ENCODE assay signal across 21 cellular contexts in the genomic region with DNA sequence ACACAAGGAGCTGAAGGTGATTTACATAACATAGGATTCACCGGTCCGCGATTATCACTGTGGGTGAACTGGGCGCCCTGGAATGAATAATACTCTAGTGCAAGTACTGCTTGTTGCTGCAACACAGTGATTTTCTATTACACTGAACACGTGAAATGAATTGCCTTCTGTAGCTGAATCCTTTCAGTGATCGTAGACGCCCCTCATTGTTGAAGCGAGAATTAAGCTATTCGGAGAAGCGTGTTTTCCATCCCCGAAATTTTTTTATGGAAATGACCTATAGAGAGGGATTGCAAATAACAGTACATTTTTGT. TPM values are rescaled to one million over a fixed set of nuclear protein-coding genes. Genes with fewer than 3 reads are reported as not detected.
DNase-seq lines count a peak whose midpoint lies in the region; TF ChIP-seq lines count a peak whose summit lies in the region.
"Had no signal": no experiment of that assay in that cellular context is flagged by ENCODE, and none has a peak within 500 bp of the region (broad histone marks: within the 10 kb centered on the region; RNA-seq: fewer than 3 reads in every experiment).

No MANE protein-coding gene starts in this region.

- peaks cover 2% of the 10 kb centered on the region for H3K36me3 Mint-ChIP-seq in neural crest cell (ENCODE audit: low read depth)
- H3K36me3 Mint-ChIP-seq: immature natural killer cell had no signal

- H3K27me3 ChIP-seq in BJ (ENCODE audit: control insufficient read depth, insufficient read depth, low read length) (no peaks in the 10 kb centered on the region), HUES64 (ENCODE audit: insufficient read depth, low read length) (peaks cover 65% of the 10 kb centered on the region), adrenal gland (no peaks in the 10 kb centered on the region)

- DNase-seq in BJ (ENCODE audit: low read depth) (no peak), fibroblast of mammary gland (ENCODE audit: low read depth) (peak; percentile 46), neural crest cell (ENCODE audit: low read depth, low spot score) (no peak), adrenal gland (no peak), NCI-H1417 treated with DMSO at 0.1 percent for 48 hours (lab: John Stamatoyannopoulos, UW) (no peak), globus pallidus (ENCODE audit: low spot score) (no peak)
- no peak for DNase-seq in activated effector memory CD4-positive, alpha-beta T cell treated with Interleukin-2 at 50 U/mL for 16 hours
- DNase-seq: activated CD4-positive, alpha-beta T cell treated with anti-CD3 and anti-CD28 coated beads for 4 hours; activated CD8-positive, alpha-beta memory T cell treated with anti-CD3 and anti-CD28 coated beads, Interleukin-2, amount 10 ng/mL, durations not matched to agents 7 days and 5 days; DMS 273 treated with DMSO at 0.1 percent for 48 hours; immature natural killer cell; naive B cell; NCI-H187 treated with DMSO at 0.1 percent for 48 hours; NCI-H345; stimulated activated CD4-positive, alpha-beta T cell treated with anti-CD3 and anti-CD28 coated beads, Interleukin-4, amount 100 ng/mL, for 4 hours had no signal

- intact Hi-C loops in adrenal gland (cut with DNase I) = no loop called here

- no peaks in the 10 kb centered on the region for H3K9me3 Mint-ChIP-seq in neural crest cell
- H3K9me3 Mint-ChIP-seq: activated T-helper 2 cell treated with anti-CD3 and anti-CD28 coated beads, Interferon-gamma antibody, Interleukin-2, Interleukin-4, amounts not matched to agents 10 μg/mL and 5 μg/mL and 100 μg/mL, durations not matched to agents 14 hours and 24 hours and 36 hours; dendritic cell treated with granulocyte-macrophage colony-stimulating factor and Interleukin-4, amounts not matched to agents 40 ng/mL and 50 ng/mL, for 4 days had no signal

- peaks cover 84% of the 10 kb centered on the region for H3K27me3 Mint-ChIP-seq in neural crest cell (ENCODE audit: low read depth)

- peaks cover 39% of the 10 kb centered on the region for H3K4me1 Mint-ChIP-seq in neural crest cell

- H3K27ac ChIP-seq in HUES64 (ENCODE audit: low read depth, low read length) (no peak overlapping the region), adrenal gland (peak overlapping the region in 1 of 5 donors; percentile 63)
- H3K27ac ChIP-seq: cardiac muscle cell had no signal

- no peaks in the 10 kb centered on the region for H3K9me3 ChIP-seq in HUES64 (ENCODE audit: insufficient read depth, low read depth, low read length)
- no peaks in the 10 kb centered on the region for H3K9me3 ChIP-seq in adrenal gland (replicated peaks in 1 of 3)

- H3K4me1 ChIP-seq in HUES64 (ENCODE audit: insufficient read depth, low read length) (peaks cover 31% of the 10 kb centered on the region), adrenal gland (replicated peaks in 1 of 2) (no peaks in the 10 kb centered on the region)

- TF ChIP-seq CTCF in BJ (IDR thresholded peaks at IDR 0.05; ENCODE audit: insufficient read depth, low read depth, low read length) (no peak), fibroblast of mammary gland (conservative IDR thresholded peaks at IDR 0.05; ENCODE audit: control insufficient read depth, insufficient read depth, low read depth, low read length) (no peak), neural crest cell (conservative IDR thresholded peaks at IDR 0.05) (no peak), adrenal gland (IDR thresholded peaks at IDR 0.05) (no peak)

- H3K4me3 ChIP-seq in BJ (ENCODE audit: low read depth, low read length) = peak overlapping the region; percentile 94
- peak overlapping the region; percentile 50 for H3K4me3 ChIP-seq in HUES64 (ENCODE audit: low read length)
- H3K4me3 ChIP-seq in fibroblast of mammary gland (ENCODE audit: control insufficient read depth, low read depth, low read length) = peak overlapping the region; percentile 38
- H3K4me3 ChIP-seq in adrenal gland = no peak overlapping the region
- H3K4me3 ChIP-seq: cardiac muscle cell had no signal

- no peak overlapping the region for H3K9ac ChIP-seq in HUES64 (ENCODE audit: low read depth, low read length)

- no peak for TF ChIP-seq POLR2A in adrenal gland (IDR thresholded peaks at IDR 0.05)

- 9% methylated on average over 11 of the region's 11 CpGs for WGBS in HUES64
- 76 to 94% (median 81%) methylated on average over 11 of the region's 11 CpGs for WGBS in adrenal gland, 4 donors

- H3K36me3 ChIP-seq in BJ (ENCODE audit: control insufficient read depth, insufficient read depth, low read length) = no peaks in the 10 kb centered on the region
- H3K36me3 ChIP-seq in HUES64 (ENCODE audit: insufficient read depth, low read length) = no peaks in the 10 kb centered on the region
- H3K36me3 ChIP-seq in adrenal gland (replicated peaks in 1 of 2) = no peaks in the 10 kb centered on the region
- H3K36me3 ChIP-seq: cardiac muscle cell had no signal

- H3K4me3 Mint-ChIP-seq in neural crest cell = peak overlapping the region; percentile 0
- H3K4me3 Mint-ChIP-seq: activated CD8-positive, alpha-beta memory T cell treated with anti-CD3 and anti-CD28 coated beads, Interleukin-2, amount 10 ng/mL, durations not matched to agents 7 days and 5 days; dendritic cell treated with granulocyte-macrophage colony-stimulating factor and Interleukin-4, amounts not matched to agents 40 ng/mL and 50 ng/mL, for 4 days; immature natural killer cell had no signal

- CTCF ChIA-PET in BJ (lab: Yijun Ruan, JAX) = interaction anchor here (2.0 to 3.2 kb wide), 3 partner anchors 10 to 242 kb away, joined by 4 to 14 read pairs (median 6); no protein-coding TSS in a partner anchor

- POLR2A ChIA-PET in BJ (lab: Charles Lee) = interaction anchor here (0.7 to 1.6 kb wide), 2 partner anchors 26 to 234 kb away, joined by 14 to 21 read pairs; no protein-coding TSS in a partner anchor

- no peak overlapping the region for H3K27ac Mint-ChIP-seq in neural crest cell (ENCODE audit: unreplicated experiment)
- H3K27ac Mint-ChIP-seq: activated CD8-positive, alpha-beta memory T cell treated with anti-CD3 and anti-CD28 coated beads, Interleukin-2, amount 10 ng/mL, durations not matched to agents 7 days and 5 days; activated T-helper 2 cell treated with anti-CD3 and anti-CD28 coated beads, Interferon-gamma antibody, Interleukin-2, Interleukin-4, amounts not matched to agents 10 μg/mL and 5 μg/mL and 100 μg/mL, durations not matched to agents 14 hours and 24 hours and 36 hours; dendritic cell treated with granulocyte-macrophage colony-stimulating factor and Interleukin-4, amounts not matched to agents 40 ng/mL and 50 ng/mL, for 4 days; immature natural killer cell had no signal

RNA-seq across cellular contexts. Expression of a gene that starts 2.7 kb away (rescaled TPM):
- polyA plus RNA-seq in BJ (2011; rRNA removed) (65.6 and 67.9 TPM in 2 replicates), adrenal gland (1 to 10 TPM in 2 of 3 donors, under 1 TPM in 1; 0.57 to 2.7 (median 2.3) TPM)
- 44.5 and 55.4 TPM in 2 replicates for polyA minus RNA-seq in BJ (2011; rRNA and poly(A)+ RNA removed)
- 0.10 TPM for polyA plus RNA-seq in HUES64 (2013, experiment 1 of 2)
- polyA plus RNA-seq in HUES64 (2013, experiment 2 of 2) = 0.13 TPM
- total RNA-seq in neural crest cell (0.14 and 0.21 TPM in 2 replicates), adrenal gland (1 to 10 TPM in 3 of 8 donors, under 1 TPM in 4, not detected in 1; 0.06 to 3.9 (median 0.55) TPM)
- total RNA-seq: A673; activated CD8-positive, alpha-beta memory T cell treated with anti-CD3 and anti-CD28 coated beads, Interleukin-2, amount 10 ng/mL, durations not matched to agents 7 days and 5 days; lung microvascular endothelial cell had no signal
- polyA plus RNA-seq: immature natural killer cell had no signal

Comparison
In these comparisons a context has a peak if more than half of its experiments do, and no peak if none do; other contexts are left out.
1. H3K4me3 ChIP-seq: peak in BJ (single experiment), HUES64 (single experiment) and fibroblast of mammary gland (single experiment); none in adrenal gland (0 of 4).